In the genomic region with DNA sequence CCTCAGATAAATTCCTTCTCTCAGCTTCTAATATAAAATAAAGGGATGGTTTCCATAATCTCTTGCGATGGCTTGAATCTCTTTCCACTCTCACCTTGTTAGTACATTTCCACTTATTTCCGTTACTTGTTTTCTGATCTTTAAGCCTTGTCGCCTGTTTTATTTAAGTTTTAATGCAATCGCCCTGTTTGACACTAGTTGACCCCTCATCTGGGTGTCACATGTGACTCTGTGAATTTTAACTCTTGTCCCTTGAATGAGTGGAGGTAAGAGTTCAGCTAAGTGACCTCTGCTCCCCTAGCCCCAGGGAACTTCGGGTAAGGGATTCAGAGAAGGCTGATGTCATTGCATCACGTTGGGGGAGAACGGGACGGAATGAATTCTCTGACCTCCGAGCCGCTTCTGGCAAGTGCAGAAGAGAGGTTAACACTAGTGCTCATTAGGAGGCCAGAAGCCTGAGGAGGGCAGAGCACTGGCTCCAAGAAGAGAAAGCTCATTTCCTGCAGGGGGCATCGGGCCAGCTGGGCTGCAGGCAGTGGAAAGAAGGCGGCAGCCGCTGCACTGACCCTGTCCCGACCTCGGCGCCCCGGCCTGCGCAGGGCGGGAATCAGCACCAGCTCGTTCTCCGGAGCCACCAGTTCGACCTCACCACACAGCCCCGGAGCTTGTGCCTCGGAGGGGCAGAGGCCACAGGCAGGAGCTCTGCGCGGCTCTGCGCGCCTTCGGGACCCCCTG, we compare ENCODE assay signal across 8 cellular contexts. TPM values are rescaled to one million over a fixed set of nuclear protein-coding genes. Genes with fewer than 3 reads are reported as not detected.
DNase-seq lines count a peak whose midpoint lies in the region; ATAC-seq and TF ChIP-seq lines count a peak whose summit lies in the region.

No MANE protein-coding gene starts in this region.

- peaks cover 11% of the 10 kb centered on the region for H3K27me3 Mint-ChIP-seq in CD4-positive, CD25-positive, alpha-beta regulatory T cell
- no peaks in the 10 kb centered on the region for H3K27me3 Mint-ChIP-seq in activated naive CD8-positive, alpha-beta T cell treated with anti-CD3 and anti-CD28 coated beads for 36 hours

- no peaks in the 10 kb centered on the region for H3K9me3 ChIP-seq in CD4-positive, CD25-positive, alpha-beta regulatory T cell (ENCODE audit: control insufficient read depth in 2 of 2, low read length in 2 of 2)
- no peaks in the 10 kb centered on the region for H3K9me3 ChIP-seq in cardiac muscle cell (ENCODE audit: low read depth)
- no peaks in the 10 kb centered on the region for H3K9me3 ChIP-seq in osteoblast (ENCODE audit: low read depth, low read length)

- peaks cover 3% of the 10 kb centered on the region for H3K27me3 ChIP-seq in CD4-positive, CD25-positive, alpha-beta regulatory T cell (ENCODE audit: control insufficient read depth, insufficient read depth, low read length)
- H3K27me3 ChIP-seq in cardiac muscle cell (no peaks in the 10 kb centered on the region), osteoblast (ENCODE audit: insufficient read depth, low read length) (no peaks in the 10 kb centered on the region)

- H3K36me3 Mint-ChIP-seq in CD4-positive, CD25-positive, alpha-beta regulatory T cell: peaks cover 2% of the 10 kb centered on the region
- peaks cover 10% of the 10 kb centered on the region for H3K36me3 Mint-ChIP-seq in activated naive CD8-positive, alpha-beta T cell treated with anti-CD3 and anti-CD28 coated beads for 36 hours

- H3K9me3 Mint-ChIP-seq in CD4-positive, CD25-positive, alpha-beta regulatory T cell: peaks cover 0 to 2% (median 0%) of the 10 kb centered on the region in 7 donors
- peaks cover 3% of the 10 kb centered on the region for H3K9me3 Mint-ChIP-seq in activated naive CD8-positive, alpha-beta T cell treated with anti-CD3 and anti-CD28 coated beads for 36 hours

- no peaks in the 10 kb centered on the region for H4K20me1 ChIP-seq in osteoblast (ENCODE audit: insufficient read depth, low read length)

- peak in 2 of 3 donors; percentile 26 to 68 for DNase-seq in CD4-positive, CD25-positive, alpha-beta regulatory T cell
- peak; percentile 25 for DNase-seq in NCI-H460 (ENCODE audit: extremely low read depth, low read depth)
- peak; percentile 60 for DNase-seq in activated naive CD8-positive, alpha-beta T cell treated with anti-CD3 and anti-CD28 coated beads for 36 hours
- peak; percentile 66 to 84 for DNase-seq in cardiac muscle cell (ENCODE audit: low read depth in 1 of 2, low spot score in 1 of 2)
- peak; percentile 86 for DNase-seq in osteoblast (ENCODE audit: insufficient read length, low spot score, missing footprints)
- no peak for DNase-seq in NCI-H1436 (lab: John Stamatoyannopoulos, UW)

- H3K4me2 ChIP-seq in osteoblast (ENCODE audit: insufficient read depth, low read length): peak overlapping the region; percentile 93

- H3K4me1 ChIP-seq in CD4-positive, CD25-positive, alpha-beta regulatory T cell (ENCODE audit: control insufficient read depth, insufficient read depth, low read length, poor library complexity, severe bottlenecking): peaks cover 32% of the 10 kb centered on the region
- H3K4me1 ChIP-seq in cardiac muscle cell (ENCODE audit: low read depth) (peaks cover 15% of the 10 kb centered on the region), osteoblast (ENCODE audit: insufficient read depth, low read length) (peaks cover 24% of the 10 kb centered on the region)

- H3K4me3 Mint-ChIP-seq in CD4-positive, CD25-positive, alpha-beta regulatory T cell: peak overlapping the region; percentile 93 to 97 (median 95)
- peak overlapping the region; percentile 90 for H3K4me3 Mint-ChIP-seq in activated naive CD8-positive, alpha-beta T cell treated with anti-CD3 and anti-CD28 coated beads for 36 hours

- peak overlapping the region; percentile 76 for H3K4me3 ChIP-seq in CD4-positive, CD25-positive, alpha-beta regulatory T cell (ENCODE audit: low read depth, low read length)
- H3K4me3 ChIP-seq in cardiac muscle cell: peak overlapping the region; percentile 83
- peak overlapping the region; percentile 83 for H3K4me3 ChIP-seq in osteoblast (ENCODE audit: insufficient read depth, low read length)

- no peaks in the 10 kb centered on the region for H3K79me2 ChIP-seq in osteoblast (ENCODE audit: insufficient read depth, low read length)

- no peaks in the 10 kb centered on the region for H3K36me3 ChIP-seq in CD4-positive, CD25-positive, alpha-beta regulatory T cell (ENCODE audit: control insufficient read depth, insufficient read depth, low read length)
- H3K36me3 ChIP-seq in cardiac muscle cell: no peaks in the 10 kb centered on the region
- H3K36me3 ChIP-seq in osteoblast (ENCODE audit: insufficient read depth, low read length): peaks cover 9% of the 10 kb centered on the region

- H2AFZ ChIP-seq in osteoblast (ENCODE audit: low read length): peak overlapping the region; percentile 78

- peak overlapping the region; percentile 81 for H3K27ac ChIP-seq in CD4-positive, CD25-positive, alpha-beta regulatory T cell (ENCODE audit: insufficient read depth, low read length, poor library complexity, severe bottlenecking)
- peak overlapping the region; percentile 92 for H3K27ac ChIP-seq in cardiac muscle cell
- peak overlapping the region; percentile 71 for H3K27ac ChIP-seq in osteoblast (ENCODE audit: low read depth, low read length)

- H3K27ac Mint-ChIP-seq in CD4-positive, CD25-positive, alpha-beta regulatory T cell: peak overlapping the region; percentile 15 to 93 (median 87)
- peak overlapping the region; percentile 98 for H3K27ac Mint-ChIP-seq in activated naive CD8-positive, alpha-beta T cell treated with anti-CD3 and anti-CD28 coated beads for 36 hours

- peaks cover 17 to 46% (median 29%) of the 10 kb centered on the region in 4 donors for H3K4me1 Mint-ChIP-seq in CD4-positive, CD25-positive, alpha-beta regulatory T cell
- peaks cover 40% of the 10 kb centered on the region for H3K4me1 Mint-ChIP-seq in activated naive CD8-positive, alpha-beta T cell treated with anti-CD3 and anti-CD28 coated beads for 36 hours

- ATAC-seq in CD4-positive, CD25-positive, alpha-beta regulatory T cell (ENCODE audit: low read depth in 2 of 2): no peak
- ATAC-seq in GM18517 (IDR thresholded peaks at IDR 0.05; ENCODE audit: unreplicated experiment) (peak; percentile 32), HG03045 (IDR thresholded peaks at IDR 0.05; ENCODE audit: unreplicated experiment) (peak; percentile 26)

- TF ChIP-seq CTCF in cardiac muscle cell (IDR thresholded peaks at IDR 0.05; ENCODE audit: low read depth, low read length) (peak; percentile 27), osteoblast (IDR thresholded peaks at IDR 0.05; ENCODE audit: extremely low read depth, low read depth, low read length) (peak; percentile 36)

RNA-seq across cellular contexts. Expression of a gene that starts 0.6 kb away (rescaled TPM):
- 21.7 TPM for total RNA-seq in CD4-positive, CD25-positive, alpha-beta regulatory T cell
- polyA plus RNA-seq in CD4-positive, CD25-positive, alpha-beta regulatory T cell: 100 to 1,000 TPM in 2 of 4 donors, 10 to 100 TPM in 2; 70.5 to 105 (median 90.6) TPM
- 18.2 and 22.8 TPM in 2 replicates for total RNA-seq in NCI-H460 (2014; rRNA removed; shearing (Covaris generic))
- polyA plus RNA-seq in NCI-H460 (2014; cell fraction: nucleus; rRNA removed): 21.7 and 33.3 TPM in 2 replicates
- total RNA-seq in activated naive CD8-positive, alpha-beta T cell treated with anti-CD3 and anti-CD28 coated beads for 36 hours: 10 to 100 TPM; 65.0 to 70.1 TPM
- total RNA-seq in cardiac muscle cell (48.5 and 83.9 TPM in 2 replicates), osteoblast (17.0 and 17.4 TPM in 2 replicates)
- 161 and 177 TPM in 2 replicates for polyA plus RNA-seq in cardiac muscle cell

RNA-seq across cellular contexts. Expression of a gene that starts 2.2 kb away (rescaled TPM):
- 0.99 TPM for total RNA-seq in CD4-positive, CD25-positive, alpha-beta regulatory T cell
- 1 to 10 TPM in 1 of 4 donors, under 1 TPM in 2, not detected in 1; 0.75 to 1.3 (median 0.85) TPM for polyA plus RNA-seq in CD4-positive, CD25-positive, alpha-beta regulatory T cell
- 0.14 and 0.47 TPM in 2 replicates for total RNA-seq in NCI-H460 (2014; rRNA removed; shearing (Covaris generic))
- polyA plus RNA-seq in NCI-H460 (2014; cell fraction: nucleus; rRNA removed): 0.56 and 1.2 TPM in 2 replicates
- 1 to 10 TPM in 1 of 2 experiments, under 1 TPM in 1; 0.68 to 1.0 TPM for total RNA-seq in activated naive CD8-positive, alpha-beta T cell treated with anti-CD3 and anti-CD28 coated beads for 36 hours
- total RNA-seq in cardiac muscle cell (2.9 and 3.7 TPM in 2 replicates), osteoblast (0.88 and 2.2 TPM in 2 replicates)
- polyA plus RNA-seq in cardiac muscle cell: 4.2 and 6.1 TPM in 2 replicates

RNA-seq across cellular contexts. Expression of a gene that starts 14.3 kb away (rescaled TPM):
- not detected for total RNA-seq in CD4-positive, CD25-positive, alpha-beta regulatory T cell
- polyA plus RNA-seq in CD4-positive, CD25-positive, alpha-beta regulatory T cell: under 1 TPM in 1 of 4 donors, not detected in 3; 0.03 TPM
- total RNA-seq in NCI-H460 (2014; rRNA removed; shearing (Covaris generic)): not detected in 2 replicates
- not detected in 2 replicates for polyA plus RNA-seq in NCI-H460 (2014; cell fraction: nucleus; rRNA removed)
- not detected for total RNA-seq in activated naive CD8-positive, alpha-beta T cell treated with anti-CD3 and anti-CD28 coated beads for 36 hours
- total RNA-seq in cardiac muscle cell (not detected in 2 replicates), osteoblast (not detected in 2 replicates)
- 0.57 and 0.66 TPM in 2 replicates for polyA plus RNA-seq in cardiac muscle cell

RNA-seq across cellular contexts. Expression of a gene that starts 14.8 kb away (rescaled TPM):
- 3.3 TPM for total RNA-seq in CD4-positive, CD25-positive, alpha-beta regulatory T cell
- 1 to 10 TPM in 3 of 4 donors, under 1 TPM in 1; 0.21 to 1.5 (median 1.3) TPM for polyA plus RNA-seq in CD4-positive, CD25-positive, alpha-beta regulatory T cell
- 1.2 and 1.4 TPM in 2 replicates for total RNA-seq in NCI-H460 (2014; rRNA removed; shearing (Covaris generic))
- 3.1 and 4.3 TPM in 2 replicates for polyA plus RNA-seq in NCI-H460 (2014; cell fraction: nucleus; rRNA removed)
- total RNA-seq in activated naive CD8-positive, alpha-beta T cell treated with anti-CD3 and anti-CD28 coated beads for 36 hours: 1 to 10 TPM; 2.8 to 3.1 TPM
- total RNA-seq in cardiac muscle cell: 15.0 and 17.9 TPM in 2 replicates
- 17.0 and 21.8 TPM in 2 replicates for polyA plus RNA-seq in cardiac muscle cell
- total RNA-seq in osteoblast: 2.1 and 2.5 TPM in 2 replicates

RNA-seq across cellular contexts. Expression of a gene that starts 22.9 kb away (rescaled TPM):
- total RNA-seq in CD4-positive, CD25-positive, alpha-beta regulatory T cell: 7.7 TPM
- 1 to 10 TPM in 2 of 4 donors, under 1 TPM in 1, not detected in 1; 0.46 to 1.9 (median 1.5) TPM for polyA plus RNA-seq in CD4-positive, CD25-positive, alpha-beta regulatory T cell
- total RNA-seq in NCI-H460 (2014; rRNA removed; shearing (Covaris generic)): 1.7 and 7.0 TPM in 2 replicates
- 18.4 and 21.4 TPM in 2 replicates for polyA plus RNA-seq in NCI-H460 (2014; cell fraction: nucleus; rRNA removed)
- total RNA-seq in activated naive CD8-positive, alpha-beta T cell treated with anti-CD3 and anti-CD28 coated beads for 36 hours: 1 to 10 TPM; 4.7 to 8.9 TPM
- total RNA-seq in cardiac muscle cell (12.5 and 12.6 TPM in 2 replicates), osteoblast (16.6 and 20.3 TPM in 2 replicates)
- 13.2 and 16.2 TPM in 2 replicates for polyA plus RNA-seq in cardiac muscle cell

Comparison
In these comparisons a context has a peak if more than half of its experiments do, and no peak if none do; other contexts are left out.
1. ATAC-seq: peak in GM18517 (single experiment) and HG03045 (single experiment); none in CD4-positive, CD25-positive, alpha-beta regulatory T cell (0 of 2).
2. Peak in every context shown above with its lines, with median percentiles within 50 percentile points of each other: H3K27ac ChIP-seq and H3K4me3 ChIP-seq.